8 cellular contexts compared by ENCODE assay signal in the genomic region with DNA sequence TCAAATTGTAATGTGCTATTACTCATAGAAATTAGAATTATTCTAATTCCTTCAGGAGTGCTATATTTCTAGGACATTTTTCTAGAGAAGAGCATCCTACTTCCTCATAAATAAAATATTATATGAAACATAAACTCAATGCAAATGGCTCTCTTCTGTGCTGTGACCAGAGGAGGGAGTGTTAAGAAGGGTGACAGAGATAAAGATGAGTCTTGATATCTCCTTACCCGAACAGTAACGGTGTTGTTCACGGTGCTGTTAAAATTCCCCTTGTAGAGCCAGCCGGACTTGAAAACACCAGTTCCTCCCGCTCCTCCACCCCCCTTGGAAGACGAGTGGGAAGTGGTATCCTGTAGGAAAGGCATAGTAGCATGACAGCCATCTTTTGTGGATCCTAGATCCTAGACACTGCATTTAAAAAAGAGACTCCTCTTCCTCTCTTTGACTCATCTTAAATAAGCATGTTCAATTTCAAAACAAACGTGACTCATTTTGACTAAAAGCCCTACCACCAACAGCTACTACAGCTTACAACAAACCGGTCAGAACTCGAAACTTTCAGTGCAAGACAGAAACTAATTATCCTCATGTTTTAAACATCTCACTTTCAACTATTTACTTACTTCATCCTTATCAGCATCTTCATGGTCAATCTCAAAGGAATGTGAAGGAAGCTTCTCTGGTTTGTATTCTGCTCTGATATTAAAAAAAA.
A peak's percentile ranks its signal among the peaks of the same experiment; 100 is the strongest.
DNase-seq lines count a peak whose midpoint lies in the region; ATAC-seq and TF ChIP-seq lines count a peak whose summit lies in the region.

No MANE protein-coding gene starts in this region.

- H3K27ac Mint-ChIP-seq in stimulated activated naive CD8-positive, alpha-beta T cell treated with anti-CD3 and anti-CD28 coated beads, Interleukin-15, Interleukin-2, amounts not matched to agents 100 ng/mL and 50 ng/mL, for 24 hours, result peak overlapping the region; percentile 62

- no peaks in the 10 kb centered on the region for H3K9me3 Mint-ChIP-seq in stimulated activated naive CD8-positive, alpha-beta T cell treated with anti-CD3 and anti-CD28 coated beads, Interleukin-15, Interleukin-2, amounts not matched to agents 100 ng/mL and 50 ng/mL, for 24 hours

- no peaks in the 10 kb centered on the region for H3K27me3 Mint-ChIP-seq in stimulated activated naive CD8-positive, alpha-beta T cell treated with anti-CD3 and anti-CD28 coated beads, Interleukin-15, Interleukin-2, amounts not matched to agents 100 ng/mL and 50 ng/mL, for 24 hours

- ATAC-seq in GM19395 (IDR thresholded peaks at IDR 0.05; ENCODE audit: unreplicated experiment) (peak; percentile 89), HG03439 (IDR thresholded peaks at IDR 0.05; ENCODE audit: unreplicated experiment) (peak; percentile 86)

- peak; percentile 53 for DNase-seq in AG09319 (ENCODE audit: extremely low read depth, low read depth)
- DNase-seq in amniotic stem cell (lab: John Stamatoyannopoulos, UW), result peak; percentile 54
- no peak for DNase-seq in central memory CD4-positive, alpha-beta T cell
- DNase-seq in SK-N-DZ (ENCODE audit: low spot score), result no peak
- no peak for DNase-seq in amygdala (lab: John Stamatoyannopoulos, UW)

- peaks cover 86% of the 10 kb centered on the region for H3K4me1 Mint-ChIP-seq in stimulated activated naive CD8-positive, alpha-beta T cell treated with anti-CD3 and anti-CD28 coated beads, Interleukin-15, Interleukin-2, amounts not matched to agents 100 ng/mL and 50 ng/mL, for 24 hours (ENCODE audit: low read depth)

- peaks cover 83% of the 10 kb centered on the region for H3K36me3 Mint-ChIP-seq in stimulated activated naive CD8-positive, alpha-beta T cell treated with anti-CD3 and anti-CD28 coated beads, Interleukin-15, Interleukin-2, amounts not matched to agents 100 ng/mL and 50 ng/mL, for 24 hours (ENCODE audit: low read depth)

- TF ChIP-seq CTCF in AG09319 (IDR thresholded peaks at IDR 0.05; ENCODE audit: low read depth, low read length), result no peak

- no peak overlapping the region for H3K4me3 Mint-ChIP-seq in stimulated activated naive CD8-positive, alpha-beta T cell treated with anti-CD3 and anti-CD28 coated beads, Interleukin-15, Interleukin-2, amounts not matched to agents 100 ng/mL and 50 ng/mL, for 24 hours

Comparison
In these comparisons a context has a peak if more than half of its experiments do, and no peak if none do; other contexts are left out.
1. DNase-seq: peak in AG09319 (single experiment) and amniotic stem cell (single experiment); none in central memory CD4-positive, alpha-beta T cell (single experiment), SK-N-DZ (single experiment) and amygdala (0 of 56).